In genomic region chrX:14899607-14900006, GRCh38 we compare ENCODE assay signal across 8 cellular contexts. TPM values are rescaled to one million over a fixed set of nuclear protein-coding genes. Genes with fewer than 3 reads are reported as not detected.
DNase-seq lines count a peak whose midpoint lies in the region; ATAC-seq and TF ChIP-seq lines count a peak whose summit lies in the region.

No MANE protein-coding gene starts in this region.

- TF ChIP-seq POLR2A in upper lobe of left lung (IDR thresholded peaks at IDR 0.05): no peak

- H3K27me3 ChIP-seq in foreskin keratinocyte (no peaks in the 10 kb centered on the region), upper lobe of left lung (no peaks in the 10 kb centered on the region)

- H3K27me3 Mint-ChIP-seq in Calu3 (ENCODE audit: unreplicated experiment): no peaks in the 10 kb centered on the region

- intact Hi-C loops in Calu3 (cut with micrococcal nuclease; ENCODE audit: unreplicated experiment): no loop called here

- CTCF ChIA-PET in Calu3 (lab: Charles Lee): no interaction called here

- TF ChIP-seq CTCF in Calu3 (IDR thresholded peaks at IDR 0.05; ENCODE audit: unreplicated experiment) (no peak), foreskin keratinocyte (conservative IDR thresholded peaks at IDR 0.05) (no peak), upper lobe of left lung (IDR thresholded peaks at IDR 0.05) (no peak)

- no TSS peak for BruUV-seq in Calu3 (replicated peaks; lab: Mats Ljungman, UMichigan)

- H3K27ac ChIP-seq in foreskin keratinocyte (peak overlapping the region; percentile 51), upper lobe of left lung (peak overlapping the region in 2 of 4 donors; percentile 27 to 30)

- no peak overlapping the region for H3K4me3 Mint-ChIP-seq in Calu3 (ENCODE audit: low read depth, unreplicated experiment)

- TF ChIP-seq EP300 in upper lobe of left lung (IDR thresholded peaks at IDR 0.05): no peak

- H3K9me3 ChIP-seq in upper lobe of left lung: no peaks in the 10 kb centered on the region

- H3K36me3 Mint-ChIP-seq in Calu3 (ENCODE audit: insufficient read depth, unreplicated experiment): peaks cover under 1% of the 10 kb centered on the region

- DNase-seq in Calu3: no peak
- peak; percentile 12 for DNase-seq in NCI-H69 (lab: John Stamatoyannopoulos, UW)
- peak in 1 of 2 donors; percentile 51 for DNase-seq in foreskin keratinocyte
- DNase-seq in inferior parietal cortex (ENCODE audit: extremely low spot score): no peak
- DNase-seq in NCI-H1436 (lab: John Stamatoyannopoulos, UW): no peak
- no peak for DNase-seq in DMS79 treated with DMSO at 0.1 percent for 48 hours (lab: John Stamatoyannopoulos, UW)
- no peak for DNase-seq in upper lobe of left lung

- H3K4me3 ChIP-seq in upper lobe of left lung: no peak overlapping the region

- ATAC-seq in GM21825 (IDR thresholded peaks at IDR 0.05; ENCODE audit: unreplicated experiment): peak; percentile 82
- peak; percentile 85 for ATAC-seq in foreskin keratinocyte
- no peak for ATAC-seq in upper lobe of left lung (ENCODE audit: low FRiP score in 2 of 2)

- H3K9me3 Mint-ChIP-seq in Calu3 (ENCODE audit: low read depth, unreplicated experiment): no peaks in the 10 kb centered on the region

- peaks cover 0 to 9% (median 0%) of the 10 kb centered on the region in 4 donors for H3K36me3 ChIP-seq in upper lobe of left lung

- H3K4me1 ChIP-seq in foreskin keratinocyte (no peaks in the 10 kb centered on the region), upper lobe of left lung (no peaks in the 10 kb centered on the region)

- peak overlapping the region; percentile 39 for H3K27ac Mint-ChIP-seq in Calu3 (ENCODE audit: unreplicated experiment)

- no peaks in the 10 kb centered on the region for H3K4me1 Mint-ChIP-seq in Calu3 (ENCODE audit: low read depth, unreplicated experiment)

RNA-seq across cellular contexts. Expression of gene MOSPD2, which starts 26.4 kb away (rescaled TPM):
- total RNA-seq in Calu3 (2022) (20.4 and 21.2 TPM in 2 replicates), foreskin keratinocyte (9.1 and 12.4 TPM in 2 replicates), upper lobe of left lung (10 to 100 TPM; 12.5 to 39.6 (median 31.1) TPM)
- polyA plus RNA-seq in foreskin keratinocyte: 2.6 and 3.6 TPM in 2 replicates

RNA-seq across cellular contexts. Expression of gene FANCB, which starts 26.7 kb away (rescaled TPM):
- total RNA-seq in Calu3 (2022) (13.6 and 14.1 TPM in 2 replicates), foreskin keratinocyte (7.1 and 9.3 TPM in 2 replicates), upper lobe of left lung (1 to 10 TPM in 3 of 6 donors, under 1 TPM in 2, not detected in 1; 0.46 to 1.7 (median 1.0) TPM)
- 3.0 and 3.2 TPM in 2 replicates for polyA plus RNA-seq in foreskin keratinocyte

Comparison
In these comparisons a context has a peak if more than half of its experiments do, and no peak if none do; other contexts are left out.
1. ATAC-seq: peak in GM21825 (single experiment) and foreskin keratinocyte (single experiment); none in upper lobe of left lung (0 of 2).